ENCODE assay signal across 7 cellular contexts in genomic region chr2:227939271-227940027, GRCh38.
DNase-seq lines count a peak whose midpoint lies in the region; ATAC-seq and TF ChIP-seq lines count a peak whose summit lies in the region.

No MANE protein-coding gene starts in this region.

- H3K9me3 ChIP-seq in left lung = no peaks in the 10 kb centered on the region

- H3K4me1 ChIP-seq in left lung = no peaks in the 10 kb centered on the region

- TF ChIP-seq CTCF in GM12865 (IDR thresholded peaks at IDR 0.05; ENCODE audit: insufficient read depth, low read depth, low read length, missing control alignments) (peak; percentile 67), fibroblast of mammary gland (conservative IDR thresholded peaks at IDR 0.05; ENCODE audit: control insufficient read depth, insufficient read depth, low read depth, low read length) (peak; percentile 62), left lung (IDR thresholded peaks at IDR 0.05) (peak in 1 of 2 donors; percentile 19)

- H3K27ac ChIP-seq in left lung = no peak overlapping the region

- H3K27me3 ChIP-seq in left lung = no peaks in the 10 kb centered on the region

- ATAC-seq in HG02938 (IDR thresholded peaks at IDR 0.05; ENCODE audit: unreplicated experiment) (peak; percentile 36), left lung (no peak), GM18870 (IDR thresholded peaks at IDR 0.05; ENCODE audit: unreplicated experiment) (no peak)

- no peak overlapping the region for H3K4me3 ChIP-seq in GM12865 (ENCODE audit: low read depth, low read length)
- no peak overlapping the region for H3K4me3 ChIP-seq in fibroblast of mammary gland (ENCODE audit: control insufficient read depth, low read depth, low read length)
- H3K4me3 ChIP-seq in left lung = no peak overlapping the region

- DNase-seq in GM12865 (ENCODE audit: low read depth) = peak; percentile 65
- peak; percentile 67 for DNase-seq in OCI-M1 (lab: John Stamatoyannopoulos, UW)
- peak; percentile 54 for DNase-seq in fibroblast of mammary gland (ENCODE audit: low read depth)
- peak; percentile 83 for DNase-seq in putamen (ENCODE audit: low spot score)
- no peak for DNase-seq in left lung

- intact Hi-C loops in left lung (cut with DNase I) = no loop called here

- no peaks in the 10 kb centered on the region for H3K36me3 ChIP-seq in left lung

Comparison
In these comparisons a context has a peak if more than half of its experiments do, and no peak if none do; other contexts are left out.
1. DNase-seq: peak in GM12865 (single experiment), OCI-M1 (single experiment), fibroblast of mammary gland (single experiment) and putamen (single experiment); none in left lung (0 of 2).